ENCODE assay signal across 8 cellular contexts in the genomic region with DNA sequence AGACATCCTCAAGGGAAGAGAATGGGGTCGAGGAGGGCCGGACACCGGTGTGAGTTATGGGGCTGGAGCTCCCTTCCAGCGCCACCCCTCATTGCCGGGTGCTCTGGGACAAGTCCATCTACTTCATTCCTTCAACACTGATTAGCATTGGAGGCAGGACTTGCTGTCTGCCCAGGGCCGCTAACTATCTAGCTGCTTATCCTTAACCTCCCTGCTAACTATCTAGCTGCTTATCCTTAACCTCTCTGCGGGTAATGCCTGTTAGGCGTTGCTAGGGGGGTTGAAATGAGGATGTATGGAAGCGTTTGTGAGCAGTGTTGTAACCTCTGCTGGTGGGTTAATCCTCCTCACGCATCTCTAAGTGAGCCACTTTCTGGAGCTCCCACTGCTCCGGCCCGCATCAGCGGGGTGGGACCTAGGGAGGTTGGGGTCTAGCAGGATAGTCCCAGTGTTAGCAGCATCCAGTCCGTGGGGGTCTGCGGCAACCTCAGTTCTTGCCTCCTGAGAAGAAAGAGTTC. TPM values are rescaled to one million over a fixed set of nuclear protein-coding genes. Genes with fewer than 3 reads are reported as not detected.
DNase-seq lines count a peak whose midpoint lies in the region; ATAC-seq and TF ChIP-seq lines count a peak whose summit lies in the region.

No MANE protein-coding gene starts in this region.

- no peaks in the 10 kb centered on the region for H3K36me3 ChIP-seq in iPS DF 6.9 (ENCODE audit: control insufficient read depth, insufficient read depth, low read length)

- no peaks in the 10 kb centered on the region for H3K36me3 Mint-ChIP-seq in activated T-helper 1 cell treated with anti-CD3 and anti-CD28 coated beads, Interleukin-12 subunit alpha, Interleukin-12 subunit beta, Interleukin-2, Interleukin-4 antibody, amounts not matched to agents 30 ng/mL and 10 ng/mL and 1 ng/mL, durations not matched to agents 14 hours and 24 hours and 36 hours (ENCODE audit: low read depth)
- no peaks in the 10 kb centered on the region for H3K36me3 Mint-ChIP-seq in stimulated activated memory B cell treated with anti-CD40 and anti-IgM and Interleukin-4, amounts not matched to agents 10 μg/mL and 1 μg/mL and 100 μg/mL, for 72 hours

- no peaks in the 10 kb centered on the region for H3K9me3 Mint-ChIP-seq in activated T-helper 1 cell treated with anti-CD3 and anti-CD28 coated beads, Interleukin-12 subunit alpha, Interleukin-12 subunit beta, Interleukin-2, Interleukin-4 antibody, amounts not matched to agents 30 ng/mL and 10 ng/mL and 1 ng/mL, durations not matched to agents 14 hours and 24 hours and 36 hours
- no peaks in the 10 kb centered on the region for H3K9me3 Mint-ChIP-seq in stimulated activated memory B cell treated with anti-CD40 and anti-IgM and Interleukin-4, amounts not matched to agents 10 μg/mL and 1 μg/mL and 100 μg/mL, for 72 hours

- H3K27me3 Mint-ChIP-seq in activated T-helper 1 cell treated with anti-CD3 and anti-CD28 coated beads, Interleukin-12 subunit alpha, Interleukin-12 subunit beta, Interleukin-2, Interleukin-4 antibody, amounts not matched to agents 30 ng/mL and 10 ng/mL and 1 ng/mL, durations not matched to agents 14 hours and 24 hours and 36 hours (ENCODE audit: insufficient read depth), result peaks cover 4% of the 10 kb centered on the region
- no peaks in the 10 kb centered on the region for H3K27me3 Mint-ChIP-seq in stimulated activated memory B cell treated with anti-CD40 and anti-IgM and Interleukin-4, amounts not matched to agents 10 μg/mL and 1 μg/mL and 100 μg/mL, for 72 hours

- H3K27ac ChIP-seq in iPS DF 6.9 (ENCODE audit: low read length) (no peak overlapping the region), foreskin keratinocyte (no peak overlapping the region)

- H3K27ac Mint-ChIP-seq in activated T-helper 1 cell treated with anti-CD3 and anti-CD28 coated beads, Interleukin-12 subunit alpha, Interleukin-12 subunit beta, Interleukin-2, Interleukin-4 antibody, amounts not matched to agents 30 ng/mL and 10 ng/mL and 1 ng/mL, durations not matched to agents 14 hours and 24 hours and 36 hours, result peak overlapping the region; percentile 6
- peak overlapping the region; percentile 63 for H3K27ac Mint-ChIP-seq in stimulated activated memory B cell treated with anti-CD40 and anti-IgM and Interleukin-4, amounts not matched to agents 10 μg/mL and 1 μg/mL and 100 μg/mL, for 72 hours

- H3K4me1 Mint-ChIP-seq in activated T-helper 1 cell treated with anti-CD3 and anti-CD28 coated beads, Interleukin-12 subunit alpha, Interleukin-12 subunit beta, Interleukin-2, Interleukin-4 antibody, amounts not matched to agents 30 ng/mL and 10 ng/mL and 1 ng/mL, durations not matched to agents 14 hours and 24 hours and 36 hours (ENCODE audit: low read depth), result peaks cover 23% of the 10 kb centered on the region
- H3K4me1 Mint-ChIP-seq in stimulated activated memory B cell treated with anti-CD40 and anti-IgM and Interleukin-4, amounts not matched to agents 10 μg/mL and 1 μg/mL and 100 μg/mL, for 72 hours, result peaks cover 23% of the 10 kb centered on the region

- H3K27me3 ChIP-seq in iPS DF 6.9 (ENCODE audit: control insufficient read depth, insufficient read depth, low read length) (peaks cover 2% of the 10 kb centered on the region; the same call in 1 of the 2 replicates), foreskin keratinocyte (peaks cover 29% of the 10 kb centered on the region)

- TF ChIP-seq CTCF in AG10803 (conservative IDR thresholded peaks at IDR 0.05; ENCODE audit: low read length), result no peak
- TF ChIP-seq CTCF in foreskin keratinocyte (conservative IDR thresholded peaks at IDR 0.05), result no peak

- WGBS in iPS DF 6.9 (ENCODE audit: insufficient coverage, insufficient read length), result no CpG with 5 or more reads among the region's 15 CpGs

- intact Hi-C loops in activated T-helper 1 cell treated with anti-CD3 and anti-CD28 coated beads, Interleukin-12 subunit alpha, Interleukin-12 subunit beta, Interleukin-2, Interleukin-4 antibody, amounts not matched to agents 30 ng/mL and 10 ng/mL and 1 ng/mL, durations not matched to agents 14 hours and 24 hours and 36 hours (cut with micrococcal nuclease), result loop anchor here (1.0 to 5.0 kb wide), 4 partner anchors 11 to 340 kb away; a partner anchor contains a TSS

- H3K4me1 ChIP-seq in iPS DF 6.9 (ENCODE audit: control insufficient read depth, insufficient read depth, low read length) (peaks cover 4% of the 10 kb centered on the region), foreskin keratinocyte (no peaks in the 10 kb centered on the region)

- ATAC-seq in HG03135 (IDR thresholded peaks at IDR 0.05; ENCODE audit: unreplicated experiment) (peak; percentile 7), foreskin keratinocyte (no peak), HG02870 (IDR thresholded peaks at IDR 0.05; ENCODE audit: unreplicated experiment) (no peak)
- no peak for ATAC-seq in stimulated activated memory B cell treated with anti-CD40 and anti-IgM and Interleukin-4, amounts not matched to agents 10 μg/mL and 1 μg/mL and 100 μg/mL, for 72 hours

- DNase-seq in AG10803 (ENCODE audit: low read depth) (peak; percentile 23), iPS DF 6.9 (ENCODE audit: low read depth, low spot score) (no peak), globus pallidus (ENCODE audit: low spot score) (no peak), foreskin keratinocyte (no peak)
- no peak for DNase-seq in activated T-helper 1 cell treated with anti-CD3 and anti-CD28 coated beads, Interleukin-12 subunit alpha, Interleukin-12 subunit beta, Interleukin-2, Interleukin-4 antibody, amounts not matched to agents 30 ng/mL and 10 ng/mL and 1 ng/mL, durations not matched to agents 14 hours and 24 hours and 36 hours (ENCODE audit: low spot score)

- peak overlapping the region; percentile 77 for H3K4me3 Mint-ChIP-seq in activated T-helper 1 cell treated with anti-CD3 and anti-CD28 coated beads, Interleukin-12 subunit alpha, Interleukin-12 subunit beta, Interleukin-2, Interleukin-4 antibody, amounts not matched to agents 30 ng/mL and 10 ng/mL and 1 ng/mL, durations not matched to agents 14 hours and 24 hours and 36 hours
- H3K4me3 Mint-ChIP-seq in stimulated activated memory B cell treated with anti-CD40 and anti-IgM and Interleukin-4, amounts not matched to agents 10 μg/mL and 1 μg/mL and 100 μg/mL, for 72 hours, result peak overlapping the region; percentile 69

- peak overlapping the region; percentile 64 for H3K4me3 ChIP-seq in AG10803 (ENCODE audit: low read length)
- H3K4me3 ChIP-seq in iPS DF 6.9 (ENCODE audit: low read length), result peak overlapping the region; percentile 49; the same call in 1 of the 2 replicates

- H3K9me3 ChIP-seq in iPS DF 6.9 (ENCODE audit: control insufficient read depth, insufficient read depth, low read length), result no peaks in the 10 kb centered on the region

RNA-seq across cellular contexts. Expression of a gene that starts 10.9 kb away (rescaled TPM):
- total RNA-seq in activated T-helper 1 cell treated with anti-CD3 and anti-CD28 coated beads, Interleukin-12 subunit alpha, Interleukin-12 subunit beta, Interleukin-2, Interleukin-4 antibody, amounts not matched to agents 30 ng/mL and 10 ng/mL and 1 ng/mL, durations not matched to agents 14 hours and 24 hours and 36 hours, result 11.7 and 12.4 TPM in 2 replicates
- total RNA-seq in foreskin keratinocyte, result 14.4 and 18.5 TPM in 2 replicates
- 16.2 and 21.7 TPM in 2 replicates for polyA plus RNA-seq in foreskin keratinocyte

RNA-seq across cellular contexts. Expression of a gene that starts 13.3 kb away (rescaled TPM):
- total RNA-seq in activated T-helper 1 cell treated with anti-CD3 and anti-CD28 coated beads, Interleukin-12 subunit alpha, Interleukin-12 subunit beta, Interleukin-2, Interleukin-4 antibody, amounts not matched to agents 30 ng/mL and 10 ng/mL and 1 ng/mL, durations not matched to agents 14 hours and 24 hours and 36 hours, result 0.29 and 0.36 TPM in 2 replicates
- not detected in 2 replicates for total RNA-seq in foreskin keratinocyte
- polyA plus RNA-seq in foreskin keratinocyte, result not detected in 2 replicates

RNA-seq across cellular contexts. Expression of a gene that starts 48.1 kb away (rescaled TPM):
- 15.0 and 16.7 TPM in 2 replicates for total RNA-seq in activated T-helper 1 cell treated with anti-CD3 and anti-CD28 coated beads, Interleukin-12 subunit alpha, Interleukin-12 subunit beta, Interleukin-2, Interleukin-4 antibody, amounts not matched to agents 30 ng/mL and 10 ng/mL and 1 ng/mL, durations not matched to agents 14 hours and 24 hours and 36 hours
- 17.7 and 20.6 TPM in 2 replicates for total RNA-seq in foreskin keratinocyte
- polyA plus RNA-seq in foreskin keratinocyte, result 10.4 and 11.4 TPM in 2 replicates
